ENCODE assay signal across 10 cellular contexts in the genomic region with DNA sequence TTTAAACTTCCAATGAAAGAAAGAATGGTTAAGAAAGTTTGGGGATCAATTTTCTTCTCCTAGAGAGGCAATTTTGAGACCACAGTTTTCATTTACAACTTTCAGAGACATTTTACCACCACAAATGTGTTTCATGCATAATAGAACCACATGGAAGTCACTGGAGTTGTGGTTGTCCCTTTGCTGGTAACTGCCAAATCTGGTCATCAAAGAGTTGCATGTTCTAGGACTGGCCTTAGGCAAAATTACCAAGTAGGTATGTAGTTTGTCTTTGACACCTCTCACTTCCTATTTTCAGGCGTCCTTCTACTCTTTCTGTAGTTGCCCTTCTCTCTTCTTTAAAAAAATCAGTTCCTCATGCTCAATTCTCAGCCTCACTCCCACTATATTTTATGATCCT. TPM values are rescaled to one million over a fixed set of nuclear protein-coding genes. Genes with fewer than 3 reads are reported as not detected.
DNase-seq lines count a peak whose midpoint lies in the region; ATAC-seq, FAIRE-seq and TF ChIP-seq lines count a peak whose summit lies in the region.
"Had no signal": no experiment of that assay in that cellular context is flagged by ENCODE, and none has a peak within 500 bp of the region (broad histone marks: within the 10 kb centered on the region; RNA-seq: fewer than 3 reads in every experiment).

No MANE protein-coding gene starts in this region.

- FAIRE-seq in urothelium cell line (lab: Jason Lieb, UNC) = no peak

- H3K27me3 Mint-ChIP-seq in endothelial cell (ENCODE audit: unreplicated experiment) = no peaks in the 10 kb centered on the region

- no peaks in the 10 kb centered on the region for H3K4me1 Mint-ChIP-seq in endothelial cell (ENCODE audit: unreplicated experiment)

- no peaks in the 10 kb centered on the region for H3K9me3 Mint-ChIP-seq in endothelial cell (ENCODE audit: unreplicated experiment)

- ATAC-seq in GM18520 (IDR thresholded peaks at IDR 0.05; ENCODE audit: unreplicated experiment) (peak; percentile 60), GM21381 (IDR thresholded peaks at IDR 0.05; ENCODE audit: unreplicated experiment) (peak; percentile 80), HG02938 (IDR thresholded peaks at IDR 0.05; ENCODE audit: unreplicated experiment) (peak; percentile 74), HG03571 (IDR thresholded peaks at IDR 0.05; ENCODE audit: unreplicated experiment) (peak; percentile 67)

- no peak for TF ChIP-seq CTCF in endothelial cell (IDR thresholded peaks at IDR 0.05; ENCODE audit: unreplicated experiment)

- no peaks in the 10 kb centered on the region for H3K36me3 Mint-ChIP-seq in endothelial cell (ENCODE audit: low read depth, unreplicated experiment)

- no peak overlapping the region for H3K27ac Mint-ChIP-seq in endothelial cell (ENCODE audit: unreplicated experiment)

- H3K4me3 Mint-ChIP-seq in endothelial cell (ENCODE audit: unreplicated experiment) = no peak overlapping the region

- no peak for DNase-seq in endothelial cell (ENCODE audit: low spot score)
- no peak for DNase-seq in hepatic stellate cell (ENCODE audit: low spot score)
- no peak for DNase-seq in AG08395 (ENCODE audit: low spot score)
- no peak for DNase-seq in urothelium cell line (ENCODE audit: low spot score)
- DNase-seq: SHP77 treated with DMSO at 0.1 percent for 48 hours, WERI-Rb-1 had no signal

RNA-seq across cellular contexts. Expression of gene TMX1, which starts 54.3 kb away (rescaled TPM):
- 17.4 TPM for total RNA-seq in endothelial cell (ENCODE audit: unreplicated experiment)
